In the genomic region with DNA sequence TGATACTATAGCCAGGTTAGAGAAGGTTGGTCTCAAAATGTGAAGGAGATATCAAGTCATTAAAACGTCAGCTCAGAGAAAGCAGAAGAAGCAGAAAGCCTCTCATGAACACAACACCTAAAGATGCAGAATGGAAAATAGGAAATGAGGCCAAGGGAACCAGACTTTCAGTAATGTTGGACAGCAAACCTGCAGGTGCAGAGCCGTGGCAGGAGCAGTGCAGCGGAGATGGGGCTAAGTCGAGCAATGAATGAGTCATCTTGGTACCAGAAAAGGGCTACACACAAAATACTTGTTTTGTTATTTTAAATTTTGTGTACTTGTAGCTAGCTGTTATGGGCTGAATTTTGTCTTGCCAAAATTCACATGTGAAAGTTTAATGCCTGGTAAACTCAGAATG, we compare ENCODE assay signal across 24 cellular contexts.
DNase-seq lines count a peak whose midpoint lies in the region; ATAC-seq, FAIRE-seq and TF ChIP-seq lines count a peak whose summit lies in the region.
"Had no signal": no experiment of that assay in that cellular context is flagged by ENCODE, and none has a peak within 500 bp of the region (broad histone marks: within the 10 kb centered on the region; RNA-seq: fewer than 3 reads in every experiment).

No MANE protein-coding gene starts in this region.

- H3K9me3 ChIP-seq in MM.1S (replicated peaks; ENCODE audit: insufficient read depth, low read length), result no peaks in the 10 kb centered on the region
- peaks cover 9% of the 10 kb centered on the region for H3K9me3 ChIP-seq in OCI-LY1 (ENCODE audit: low read length)
- no peaks in the 10 kb centered on the region for H3K9me3 ChIP-seq in GM12878 (replicated peaks; ENCODE audit: control insufficient read depth, insufficient read depth, low read length)
- H3K9me3 ChIP-seq in pancreas, result no peaks in the 10 kb centered on the region
- H3K9me3 ChIP-seq: A549, BE2C had no signal

- H3F3A ChIP-seq in MM.1S (ENCODE audit: insufficient read depth, low read length), result peaks cover 4% of the 10 kb centered on the region; the same call in 1 of the 2 replicates
- peaks cover 7% of the 10 kb centered on the region for H3F3A ChIP-seq in OCI-LY1 (ENCODE audit: insufficient read depth, low read length)

- WGBS in GM12878 (ENCODE audit: insufficient coverage, insufficient replicate concordance, low lambda C conversion rate, missing lambda C conversion rate), result 2% methylated on average over 4 of the region's 4 CpGs
- WGBS in pancreas, 2 donors, result 40 to 70% methylated on average over 4 of the region's 4 CpGs

- H3K9ac ChIP-seq in MM.1S (ENCODE audit: low read length), result no peak overlapping the region
- H3K9ac ChIP-seq in OCI-LY1 (ENCODE audit: low read length), result peak overlapping the region; percentile 1; the same call in 1 of the 2 replicates
- no peak overlapping the region for H3K9ac ChIP-seq in GM12878 (ENCODE audit: control insufficient read depth, insufficient read depth, low read length)
- H3K9ac ChIP-seq: BLaER1 treated with 17β-estradiol and CSF1 and Interleukin-3, amounts not matched to agents 10 nM and 100 nM had no signal

- POLR2A ChIA-PET in GM12878 (lab: Charles Lee), result no interaction called here

- H3K9me2 ChIP-seq in MM.1S (replicated peaks; ENCODE audit: insufficient read depth, low read length) (no peaks in the 10 kb centered on the region), OCI-LY1 (ENCODE audit: low read depth, low read length) (no peaks in the 10 kb centered on the region)

- H3K4me2 ChIP-seq in MM.1S (ENCODE audit: low read depth, low read length) (peak overlapping the region; percentile 25; the same call in 1 of the 2 replicates), OCI-LY1 (ENCODE audit: low read length) (peak overlapping the region; percentile 12; the same call in 1 of the 2 replicates), GM12878 (ENCODE audit: control insufficient read depth, insufficient read depth) (no peak overlapping the region)
- H3K4me2 ChIP-seq: A549; BLaER1 treated with 17β-estradiol and CSF1 and Interleukin-3, amounts not matched to agents 10 nM and 100 nM had no signal

- H3K27ac ChIP-seq in MM.1S (ENCODE audit: low read length) (peak overlapping the region; percentile 36; the same call in 1 of the 2 replicates), OCI-LY1 (ENCODE audit: low read depth, low read length, poor library complexity, severe bottlenecking) (peak overlapping the region; percentile 70), GM12878 (ENCODE audit: control insufficient read depth, insufficient read depth) (no peak overlapping the region), pancreas (no peak overlapping the region)
- H3K27ac ChIP-seq: A549; BLaER1 treated with 17β-estradiol and CSF1 and Interleukin-3, amounts not matched to agents 10 nM and 100 nM had no signal

- FAIRE-seq in GM12878 (lab: Jason Lieb, UNC), result no peak
- FAIRE-seq in pancreas (lab: Jason Lieb, UNC), result no peak
- FAIRE-seq: A549, D721Med, GM12891, GM18507 had no signal

- SMC1A ChIA-PET in GM12878 (lab: Charles Lee; ENCODE audit: uncharacterized antibody, unreplicated experiment), result no interaction called here

- no peaks in the 10 kb centered on the region for H3K27me3 ChIP-seq in MM.1S (replicated peaks; ENCODE audit: insufficient read depth, low read length)
- H3K27me3 ChIP-seq in OCI-LY1 (ENCODE audit: insufficient read depth, low read length), result no peaks in the 10 kb centered on the region
- no peaks in the 10 kb centered on the region for H3K27me3 ChIP-seq in GM12878 (replicated peaks in 1 of 2; ENCODE audit: control insufficient read depth in 2 of 2, insufficient read depth in 2 of 2, low read length in 1 of 2)
- no peaks in the 10 kb centered on the region for H3K27me3 ChIP-seq in pancreas
- H3K27me3 ChIP-seq: BE2C; BLaER1 treated with 17β-estradiol and CSF1 and Interleukin-3, amounts not matched to agents 10 nM and 100 nM had no signal

- ATAC-seq in GM12878 (peak; percentile 24; the same call in 1 of the 3 replicates), pancreas (no peak)
- ATAC-seq: A549 had no signal

- no peak overlapping the region for H2AFZ ChIP-seq in MM.1S (ENCODE audit: low read length)
- 0 out of 2 replicates have a peak overlapping the region, but pooled peaks have one; percentile 8 for H2AFZ ChIP-seq in OCI-LY1 (ENCODE audit: low read length)
- no peak overlapping the region for H2AFZ ChIP-seq in GM12878 (ENCODE audit: control insufficient read depth, low read depth, low read length)

- no peaks in the 10 kb centered on the region for H3K79me2 ChIP-seq in MM.1S (ENCODE audit: low read length)
- no peaks in the 10 kb centered on the region for H3K79me2 ChIP-seq in OCI-LY1 (ENCODE audit: insufficient read depth, low read length)
- no peaks in the 10 kb centered on the region for H3K79me2 ChIP-seq in GM12878 (ENCODE audit: control insufficient read depth, insufficient read depth, low read length)

- no TSS peak for BruUV-seq in GM12878 (replicated peaks; lab: Mats Ljungman, UMichigan)

- H4K20me1 ChIP-seq in MM.1S (ENCODE audit: insufficient read depth, low read length), result no peaks in the 10 kb centered on the region
- H4K20me1 ChIP-seq in OCI-LY1 (ENCODE audit: insufficient read depth, low read length), result no peaks in the 10 kb centered on the region
- no peaks in the 10 kb centered on the region for H4K20me1 ChIP-seq in GM12878 (ENCODE audit: control insufficient read depth, insufficient read depth)
- H4K20me1 ChIP-seq: BLaER1 treated with 17β-estradiol and CSF1 and Interleukin-3, amounts not matched to agents 10 nM and 100 nM had no signal

- TF ChIP-seq RAD21 in GM12878 (IDR thresholded peaks at IDR 0.05; ENCODE audit: insufficient read depth, low read depth, low read length), result no peak

- TF ChIP-seq POLR2A in GM12878 (IDR thresholded peaks at IDR 0.05; ENCODE audit: low read depth, low read length), result no peak

- DNase-seq in MM.1S, result peak; percentile 78
- DNase-seq in GM12878 (ENCODE audit: low read depth, low spot score), result no peak
- no peak for DNase-seq in pancreas
- DNase-seq in NCI-H2107 treated with DMSO at 0.1 percent for 48 hours (lab: John Stamatoyannopoulos, UW; ENCODE audit: unreplicated experiment), result no peak
- DNase-seq in stimulated activated naive CD4-positive, alpha-beta T cell treated with Interleukin-2 at 50 U/mL for 16 hours (lab: John Stamatoyannopoulos, UW), result no peak
- DNase-seq: 8988T; ACHN; AML-193; BE2C; CD4-positive, alpha-beta T cell; CD8-positive, alpha-beta memory T cell; DMS 273 treated with DMSO at 0.1 percent for 48 hours; DMS79; EL; GDM1; GOT3; H7; HCEC 1CT had no signal

- H3K4me1 ChIP-seq in MM.1S (ENCODE audit: low read length) (peaks cover 19% of the 10 kb centered on the region), OCI-LY1 (ENCODE audit: insufficient read depth, low read length, severe bottlenecking) (peaks cover 60% of the 10 kb centered on the region), GM12878 (ENCODE audit: control insufficient read depth, insufficient read depth, low read length) (no peaks in the 10 kb centered on the region), pancreas (no peaks in the 10 kb centered on the region)
- H3K4me1 ChIP-seq: A549; BE2C; BLaER1 treated with 17β-estradiol and CSF1 and Interleukin-3, amounts not matched to agents 10 nM and 100 nM had no signal

- intact Hi-C loops in GM12878 (cut with micrococcal nuclease; ENCODE audit: unreplicated experiment) (no loop called here), pancreas (cut with DNase I) (no loop called here)

- CTCF ChIA-PET in GM12878 (lab: Yijun Ruan, JAX), result no interaction called here

- H3K36me3 ChIP-seq in MM.1S (replicated peaks; ENCODE audit: insufficient read depth, low read length) (no peaks in the 10 kb centered on the region), OCI-LY1 (ENCODE audit: insufficient read depth, low read length) (peaks cover 18% of the 10 kb centered on the region), GM12878 (ENCODE audit: control insufficient read depth in 2 of 2, insufficient read depth in 2 of 2, low read length in 1 of 2) (no peaks in the 10 kb centered on the region), pancreas (no peaks in the 10 kb centered on the region)
- H3K36me3 ChIP-seq: BE2C; BLaER1 treated with 17β-estradiol and CSF1 and Interleukin-3, amounts not matched to agents 10 nM and 100 nM had no signal

- no peak overlapping the region for H3K4me3 ChIP-seq in MM.1S (ENCODE audit: low read length)
- H3K4me3 ChIP-seq in OCI-LY1 (ENCODE audit: low read depth, low read length, poor library complexity, severe bottlenecking), result no peak overlapping the region
- H3K4me3 ChIP-seq in GM12878, result no peak overlapping the region
- no peak overlapping the region for H3K4me3 ChIP-seq in pancreas
- H3K4me3 ChIP-seq: A549; BLaER1 treated with 17β-estradiol and CSF1 and Interleukin-3, amounts not matched to agents 10 nM and 100 nM had no signal

- in situ Hi-C loops in GM12878 (cut with MboI), result no loop called here

- TF ChIP-seq EP300 in GM12878 (IDR thresholded peaks at IDR 0.05; ENCODE audit: borderline replicate concordance in 1 of 2, control insufficient read depth in 1 of 2, low read depth in 2 of 2, low read length in 2 of 2), result no peak

- TF ChIP-seq CTCF in MM.1S (IDR thresholded peaks at IDR 0.05; ENCODE audit: low read length), result no peak
- no peak for TF ChIP-seq CTCF in OCI-LY1 (IDR thresholded peaks at IDR 0.05; ENCODE audit: low read length)
- no peak for TF ChIP-seq CTCF in GM12878 (IDR thresholded peaks at IDR 0.05 in 2 of 3, conservative IDR thresholded peaks at IDR 0.05 in 1 of 3; ENCODE audit: control insufficient read depth in 2 of 3, extremely low read depth in 1 of 3, insufficient read depth in 1 of 3, low read depth in 3 of 3, low read length in 3 of 3)
- TF ChIP-seq CTCF in pancreas (IDR thresholded peaks at IDR 0.05), result no peak

- RAD21 ChIA-PET in GM12878 (lab: Charles Lee; ENCODE audit: unreplicated experiment), result no interaction called here

TF ChIP-seq in GM12878, 131 proteins besides CTCF, POLR2A, EP300 and RAD21:
- TF ChIP-seq KDM1A (IDR thresholded peaks at IDR 0.05; ENCODE audit: borderline replicate concordance), result no peak

Comparison
In these comparisons a context has a peak if more than half of its experiments do, and no peak if none do; other contexts are left out.
1. H3K27ac ChIP-seq: peak in MM.1S (single experiment) and OCI-LY1 (single experiment); none in GM12878 (single experiment) and pancreas (0 of 4).